ENCODE assay signal across 1 cellular context in the genomic region with DNA sequence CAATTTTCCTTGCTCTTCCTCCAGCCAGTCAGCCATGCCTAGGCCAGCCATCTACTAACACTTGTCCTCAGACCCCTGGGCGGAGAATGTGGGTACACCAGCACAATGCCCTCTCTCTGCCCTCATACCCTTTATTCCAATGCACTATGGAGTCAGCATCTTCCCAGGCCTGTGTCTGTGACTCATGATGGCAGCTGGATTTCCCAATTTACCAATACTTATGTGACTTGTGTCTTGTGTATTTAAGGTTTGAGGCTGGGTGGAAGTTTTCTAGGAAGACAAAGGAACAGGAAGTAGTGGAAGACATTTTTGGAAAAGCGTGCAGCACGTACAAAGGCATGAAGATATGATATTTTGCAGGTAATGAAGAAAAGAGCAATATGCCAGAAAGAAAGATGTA.
TF ChIP-seq lines count a peak whose summit lies in the region.

No MANE protein-coding gene starts in this region.

TF ChIP-seq in WTC11, 78 proteins besides CTCF, POLR2A, EP300 and RAD21 (continued from another document):
- TF ChIP-seq, protein P1, sequence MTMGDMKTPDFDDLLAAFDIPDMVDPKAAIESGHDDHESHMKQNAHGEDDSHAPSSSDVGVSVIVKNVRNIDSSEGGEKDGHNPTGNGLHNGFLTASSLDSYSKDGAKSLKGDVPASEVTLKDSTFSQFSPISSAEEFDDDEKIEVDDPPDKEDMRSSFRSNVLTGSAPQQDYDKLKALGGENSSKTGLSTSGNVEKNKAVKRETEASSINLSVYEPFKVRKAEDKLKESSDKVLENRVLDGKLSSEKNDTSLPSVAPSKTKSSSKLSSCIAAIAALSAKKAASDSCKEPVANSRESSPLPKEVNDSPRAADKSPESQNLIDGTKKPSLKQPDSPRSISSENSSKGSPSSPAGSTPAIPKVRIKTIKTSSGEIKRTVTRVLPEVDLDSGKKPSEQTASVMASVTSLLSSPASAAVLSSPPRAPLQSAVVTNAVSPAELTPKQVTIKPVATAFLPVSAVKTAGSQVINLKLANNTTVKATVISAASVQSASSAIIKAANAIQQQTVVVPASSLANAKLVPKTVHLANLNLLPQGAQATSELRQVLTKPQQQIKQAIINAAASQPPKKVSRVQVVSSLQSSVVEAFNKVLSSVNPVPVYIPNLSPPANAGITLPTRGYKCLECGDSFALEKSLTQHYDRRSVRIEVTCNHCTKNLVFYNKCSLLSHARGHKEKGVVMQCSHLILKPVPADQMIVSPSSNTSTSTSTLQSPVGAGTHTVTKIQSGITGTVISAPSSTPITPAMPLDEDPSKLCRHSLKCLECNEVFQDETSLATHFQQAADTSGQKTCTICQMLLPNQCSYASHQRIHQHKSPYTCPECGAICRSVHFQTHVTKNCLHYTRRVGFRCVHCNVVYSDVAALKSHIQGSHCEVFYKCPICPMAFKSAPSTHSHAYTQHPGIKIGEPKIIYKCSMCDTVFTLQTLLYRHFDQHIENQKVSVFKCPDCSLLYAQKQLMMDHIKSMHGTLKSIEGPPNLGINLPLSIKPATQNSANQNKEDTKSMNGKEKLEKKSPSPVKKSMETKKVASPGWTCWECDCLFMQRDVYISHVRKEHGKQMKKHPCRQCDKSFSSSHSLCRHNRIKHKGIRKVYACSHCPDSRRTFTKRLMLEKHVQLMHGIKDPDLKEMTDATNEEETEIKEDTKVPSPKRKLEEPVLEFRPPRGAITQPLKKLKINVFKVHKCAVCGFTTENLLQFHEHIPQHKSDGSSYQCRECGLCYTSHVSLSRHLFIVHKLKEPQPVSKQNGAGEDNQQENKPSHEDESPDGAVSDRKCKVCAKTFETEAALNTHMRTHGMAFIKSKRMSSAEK (CRISPR knock-in tag; IDR thresholded peaks at IDR 0.05; ENCODE audit: borderline replicate concordance) = no peak
- TF ChIP-seq, protein P2, sequence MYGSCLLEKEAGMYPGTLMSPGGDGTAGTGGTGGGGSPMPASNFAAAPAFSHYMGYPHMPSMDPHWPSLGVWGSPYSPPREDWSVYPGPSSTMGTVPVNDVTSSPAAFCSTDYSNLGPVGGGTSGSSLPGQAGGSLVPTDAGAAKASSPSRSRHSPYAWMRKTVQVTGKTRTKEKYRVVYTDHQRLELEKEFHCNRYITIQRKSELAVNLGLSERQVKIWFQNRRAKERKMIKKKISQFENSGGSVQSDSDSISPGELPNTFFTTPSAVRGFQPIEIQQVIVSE (CRISPR knock-in tag; IDR thresholded peaks at IDR 0.05; ENCODE audit: borderline replicate concordance) = no peak
- TF ChIP-seq CREB1 (CRISPR knock-in tag; IDR thresholded peaks at IDR 0.05) = no peak
- TF ChIP-seq FOXP1 (CRISPR knock-in tag; IDR thresholded peaks at IDR 0.05; ENCODE audit: borderline replicate concordance) = no peak
- TF ChIP-seq FOXJ3 (CRISPR knock-in tag; IDR thresholded peaks at IDR 0.05; ENCODE audit: borderline replicate concordance) = no peak
- TF ChIP-seq, protein P3, sequence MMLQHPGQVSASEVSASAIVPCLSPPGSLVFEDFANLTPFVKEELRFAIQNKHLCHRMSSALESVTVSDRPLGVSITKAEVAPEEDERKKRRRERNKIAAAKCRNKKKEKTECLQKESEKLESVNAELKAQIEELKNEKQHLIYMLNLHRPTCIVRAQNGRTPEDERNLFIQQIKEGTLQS (CRISPR knock-in tag; conservative IDR thresholded peaks at IDR 0.05) = no peak
- TF ChIP-seq, protein P4, sequence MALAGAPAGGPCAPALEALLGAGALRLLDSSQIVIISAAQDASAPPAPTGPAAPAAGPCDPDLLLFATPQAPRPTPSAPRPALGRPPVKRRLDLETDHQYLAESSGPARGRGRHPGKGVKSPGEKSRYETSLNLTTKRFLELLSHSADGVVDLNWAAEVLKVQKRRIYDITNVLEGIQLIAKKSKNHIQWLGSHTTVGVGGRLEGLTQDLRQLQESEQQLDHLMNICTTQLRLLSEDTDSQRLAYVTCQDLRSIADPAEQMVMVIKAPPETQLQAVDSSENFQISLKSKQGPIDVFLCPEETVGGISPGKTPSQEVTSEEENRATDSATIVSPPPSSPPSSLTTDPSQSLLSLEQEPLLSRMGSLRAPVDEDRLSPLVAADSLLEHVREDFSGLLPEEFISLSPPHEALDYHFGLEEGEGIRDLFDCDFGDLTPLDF (CRISPR knock-in tag; IDR thresholded peaks at IDR 0.05) = no peak
- no peak for TF ChIP-seq JAZF1 (CRISPR knock-in tag; IDR thresholded peaks at IDR 0.05)
- TF ChIP-seq SP1 (CRISPR knock-in tag; conservative IDR thresholded peaks at IDR 0.05) = no peak
- no peak for TF ChIP-seq TCF7 (CRISPR knock-in tag; IDR thresholded peaks at IDR 0.05; ENCODE audit: low read depth)
- no peak for TF ChIP-seq ZNF219 (CRISPR knock-in tag; IDR thresholded peaks at IDR 0.05; ENCODE audit: borderline replicate concordance)
- TF ChIP-seq KAT7 (CRISPR knock-in tag; IDR thresholded peaks at IDR 0.05; ENCODE audit: borderline replicate concordance) = no peak
- TF ChIP-seq, protein P5, sequence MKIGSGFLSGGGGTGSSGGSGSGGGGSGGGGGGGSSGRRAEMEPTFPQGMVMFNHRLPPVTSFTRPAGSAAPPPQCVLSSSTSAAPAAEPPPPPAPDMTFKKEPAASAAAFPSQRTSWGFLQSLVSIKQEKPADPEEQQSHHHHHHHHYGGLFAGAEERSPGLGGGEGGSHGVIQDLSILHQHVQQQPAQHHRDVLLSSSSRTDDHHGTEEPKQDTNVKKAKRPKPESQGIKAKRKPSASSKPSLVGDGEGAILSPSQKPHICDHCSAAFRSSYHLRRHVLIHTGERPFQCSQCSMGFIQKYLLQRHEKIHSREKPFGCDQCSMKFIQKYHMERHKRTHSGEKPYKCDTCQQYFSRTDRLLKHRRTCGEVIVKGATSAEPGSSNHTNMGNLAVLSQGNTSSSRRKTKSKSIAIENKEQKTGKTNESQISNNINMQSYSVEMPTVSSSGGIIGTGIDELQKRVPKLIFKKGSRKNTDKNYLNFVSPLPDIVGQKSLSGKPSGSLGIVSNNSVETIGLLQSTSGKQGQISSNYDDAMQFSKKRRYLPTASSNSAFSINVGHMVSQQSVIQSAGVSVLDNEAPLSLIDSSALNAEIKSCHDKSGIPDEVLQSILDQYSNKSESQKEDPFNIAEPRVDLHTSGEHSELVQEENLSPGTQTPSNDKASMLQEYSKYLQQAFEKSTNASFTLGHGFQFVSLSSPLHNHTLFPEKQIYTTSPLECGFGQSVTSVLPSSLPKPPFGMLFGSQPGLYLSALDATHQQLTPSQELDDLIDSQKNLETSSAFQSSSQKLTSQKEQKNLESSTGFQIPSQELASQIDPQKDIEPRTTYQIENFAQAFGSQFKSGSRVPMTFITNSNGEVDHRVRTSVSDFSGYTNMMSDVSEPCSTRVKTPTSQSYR (CRISPR knock-in tag; IDR thresholded peaks at IDR 0.05) = no peak
- TF ChIP-seq, protein P6, sequence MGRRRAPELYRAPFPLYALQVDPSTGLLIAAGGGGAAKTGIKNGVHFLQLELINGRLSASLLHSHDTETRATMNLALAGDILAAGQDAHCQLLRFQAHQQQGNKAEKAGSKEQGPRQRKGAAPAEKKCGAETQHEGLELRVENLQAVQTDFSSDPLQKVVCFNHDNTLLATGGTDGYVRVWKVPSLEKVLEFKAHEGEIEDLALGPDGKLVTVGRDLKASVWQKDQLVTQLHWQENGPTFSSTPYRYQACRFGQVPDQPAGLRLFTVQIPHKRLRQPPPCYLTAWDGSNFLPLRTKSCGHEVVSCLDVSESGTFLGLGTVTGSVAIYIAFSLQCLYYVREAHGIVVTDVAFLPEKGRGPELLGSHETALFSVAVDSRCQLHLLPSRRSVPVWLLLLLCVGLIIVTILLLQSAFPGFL (CRISPR knock-in tag; IDR thresholded peaks at IDR 0.05; ENCODE audit: borderline replicate concordance) = no peak
- no peak for TF ChIP-seq ZNF671 (CRISPR knock-in tag; IDR thresholded peaks at IDR 0.05)
- TF ChIP-seq, protein P7, sequence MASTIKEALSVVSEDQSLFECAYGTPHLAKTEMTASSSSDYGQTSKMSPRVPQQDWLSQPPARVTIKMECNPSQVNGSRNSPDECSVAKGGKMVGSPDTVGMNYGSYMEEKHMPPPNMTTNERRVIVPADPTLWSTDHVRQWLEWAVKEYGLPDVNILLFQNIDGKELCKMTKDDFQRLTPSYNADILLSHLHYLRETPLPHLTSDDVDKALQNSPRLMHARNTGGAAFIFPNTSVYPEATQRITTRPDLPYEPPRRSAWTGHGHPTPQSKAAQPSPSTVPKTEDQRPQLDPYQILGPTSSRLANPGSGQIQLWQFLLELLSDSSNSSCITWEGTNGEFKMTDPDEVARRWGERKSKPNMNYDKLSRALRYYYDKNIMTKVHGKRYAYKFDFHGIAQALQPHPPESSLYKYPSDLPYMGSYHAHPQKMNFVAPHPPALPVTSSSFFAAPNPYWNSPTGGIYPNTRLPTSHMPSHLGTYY (CRISPR knock-in tag; IDR thresholded peaks at IDR 0.05) = no peak
